ENCODE assay signal across 25 cellular contexts in genomic region chr10:82419981-82420380, GRCh38.
"Had no signal": no experiment of that assay in that cellular context is flagged by ENCODE, and none has a peak within 500 bp of the region (broad histone marks: within the 10 kb centered on the region; RNA-seq: fewer than 3 reads in every experiment).

No MANE protein-coding gene starts in this region.

- DNase-seq: cortex of kidney; effector memory CD8-positive, alpha-beta T cell; erythroblast; esophagus squamous epithelium; foreskin melanocyte; immature natural killer cell; kidney; mesenchymal stem cell; mucosa of descending colon; naive B cell; pancreas; stimulated activated CD4-positive, alpha-beta T cell treated with anti-CD3 and anti-CD28 coated beads, Interleukin-2, amount 100 ng/mL, for 24 hours; stimulated activated CD4-positive, alpha-beta T cell treated with anti-CD3 and anti-CD28 coated beads, Interleukin-4, amount 100 ng/mL, for 24 hours; stimulated activated naive CD4-positive, alpha-beta T cell treated with Interleukin-2 at 50 U/mL for 16 hours; stomach; testis; tibial artery; upper lobe of right lung; uterus had no signal

- H3K27ac ChIP-seq: esophagus squamous epithelium, neutrophil, pancreas, stomach, testis, tibial artery, upper lobe of right lung, uterus had no signal

- H3K27me3 ChIP-seq: esophagus squamous epithelium, neutrophil, pancreas, stomach, testis, tibial artery, upper lobe of right lung, uterus had no signal

- ATAC-seq: effector memory CD8-positive, alpha-beta T cell; left lobe of liver; mucosa of descending colon; natural killer cell treated with Interleukin-12 subunit alpha and Interleukin-12 subunit beta and Interleukin-15 and Interleukin-18, amount 100 ng/mL, for 72 hours; pancreas; sciatic nerve; stimulated activated effector memory CD8-positive, alpha-beta T cell treated with anti-CD3 and anti-CD28 coated beads, Interleukin-12 subunit alpha, Interleukin-12 subunit beta, amount 100 ng/mL, for 72 hours; upper lobe of right lung had no signal

- H3K36me3 ChIP-seq: esophagus squamous epithelium, neutrophil, pancreas, stomach, tibial artery, upper lobe of right lung, uterus had no signal

- H3K4me1 ChIP-seq: esophagus squamous epithelium, pancreas, stomach, testis, tibial artery, upper lobe of right lung, uterus had no signal

- H3K9me3 ChIP-seq: esophagus squamous epithelium, mucosa of descending colon, neutrophil, pancreas, stomach, testis, tibial artery, upper lobe of right lung, uterus had no signal

- H3K4me3 ChIP-seq: esophagus squamous epithelium, lung, mucosa of descending colon, pancreas, stomach, testis, tibial artery, upper lobe of right lung, uterus had no signal
